8 cellular contexts compared by ENCODE assay signal in the genomic region with DNA sequence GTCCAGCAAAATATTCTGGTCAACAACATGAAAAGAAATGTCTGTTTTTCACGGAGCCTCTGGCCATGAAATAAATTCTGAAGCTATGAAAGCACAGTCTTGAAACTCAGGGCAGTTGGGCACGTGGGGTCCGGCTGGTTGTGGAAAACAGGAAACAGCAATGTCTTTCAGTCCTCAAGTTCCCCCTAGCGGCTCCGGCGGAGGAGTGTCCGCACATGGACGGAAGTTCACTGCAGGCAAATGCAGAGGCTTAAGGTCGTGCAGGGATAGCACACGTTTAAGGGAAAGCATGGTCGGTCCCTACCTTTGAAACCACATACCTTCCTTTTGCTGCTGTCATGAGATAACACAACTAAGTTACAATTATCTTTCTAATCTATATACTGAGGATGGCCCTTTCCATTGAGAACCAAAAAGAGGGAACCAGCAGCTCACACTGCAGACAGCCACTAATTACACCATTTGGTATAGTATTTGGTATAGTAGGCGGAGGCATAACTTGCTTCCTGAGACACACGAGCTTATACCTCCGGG. TPM values are rescaled to one million over a fixed set of nuclear protein-coding genes. Genes with fewer than 3 reads are reported as not detected.
DNase-seq lines count a peak whose midpoint lies in the region; ATAC-seq and TF ChIP-seq lines count a peak whose summit lies in the region.

No MANE protein-coding gene starts in this region.

- H3K36me3 Mint-ChIP-seq in activated naive CD8-positive, alpha-beta T cell treated with anti-CD3 and anti-CD28 coated beads, Interleukin-2, amount 50 U/mL, for 24 hours (ENCODE audit: low read depth): no peaks in the 10 kb centered on the region

- no peaks in the 10 kb centered on the region for H3K27me3 ChIP-seq in heart right ventricle

- in situ Hi-C loops in GM13976 (cut with MboI; ENCODE audit: low sequenced_read_pairs, unreplicated experiment): loop anchor here (10.0 kb wide), 1 partner anchor 220 kb away; no protein-coding TSS in a partner anchor

- no peaks in the 10 kb centered on the region for H3K9me3 Mint-ChIP-seq in activated naive CD8-positive, alpha-beta T cell treated with anti-CD3 and anti-CD28 coated beads, Interleukin-2, amount 50 U/mL, for 24 hours

- ATAC-seq in HG02840 (IDR thresholded peaks at IDR 0.05; ENCODE audit: low FRiP score, unreplicated experiment) (peak; percentile 70), heart right ventricle (peak; percentile 93 to 99 (median 98)), HG03025 (IDR thresholded peaks at IDR 0.05; ENCODE audit: low FRiP score, unreplicated experiment) (no peak)
- peak; percentile 86 for ATAC-seq in activated naive CD8-positive, alpha-beta T cell treated with anti-CD3 and anti-CD28 coated beads, Interleukin-2, amount 50 U/mL, for 24 hours

- peak overlapping the region; percentile 9 for H3K4me3 Mint-ChIP-seq in activated naive CD8-positive, alpha-beta T cell treated with anti-CD3 and anti-CD28 coated beads, Interleukin-2, amount 50 U/mL, for 24 hours

- intact Hi-C loops in heart right ventricle (cut with DNase I): loop anchor here (1.0 to 10.0 kb wide), 6 partner anchors 208 to 610 kb away; no protein-coding TSS in a partner anchor

- TF ChIP-seq CTCF in GM13976 (IDR thresholded peaks at IDR 0.05; ENCODE audit: borderline replicate concordance, control extremely low read depth, extremely low read depth, insufficient read depth, missing control alignments) (peak; percentile 89), heart right ventricle (IDR thresholded peaks at IDR 0.05) (peak; percentile 71 to 93 (median 90))

- H3K27me3 Mint-ChIP-seq in activated naive CD8-positive, alpha-beta T cell treated with anti-CD3 and anti-CD28 coated beads, Interleukin-2, amount 50 U/mL, for 24 hours: peaks cover 5% of the 10 kb centered on the region

- peaks cover 0 to 21% (median 0%) of the 10 kb centered on the region in 9 donors for H3K36me3 ChIP-seq in heart right ventricle

- peaks cover 0 to 15% (median 9%) of the 10 kb centered on the region in 9 donors for H3K4me1 ChIP-seq in heart right ventricle

- H3K4me1 Mint-ChIP-seq in activated naive CD8-positive, alpha-beta T cell treated with anti-CD3 and anti-CD28 coated beads, Interleukin-2, amount 50 U/mL, for 24 hours: peaks cover 63% of the 10 kb centered on the region

- peak overlapping the region; percentile 83 for H3K27ac Mint-ChIP-seq in activated naive CD8-positive, alpha-beta T cell treated with anti-CD3 and anti-CD28 coated beads, Interleukin-2, amount 50 U/mL, for 24 hours

- 6 to 10% methylated on average over 14 of the region's 14 CpGs for whole genome bisulfite sequencing in heart right ventricle, 2 donors

- DNase-seq in GM13976 (ENCODE audit: low spot score) (peak; percentile 86), NCI-H146 (lab: John Stamatoyannopoulos, UW) (peak; percentile 56), T follicular helper cell (ENCODE audit: low read depth) (peak; percentile 54), heart right ventricle (peak; percentile 83 to 90), retina (peak; percentile 74)
- peak; percentile 83 for DNase-seq in activated naive CD8-positive, alpha-beta T cell treated with anti-CD3 and anti-CD28 coated beads, Interleukin-2, amount 50 U/mL, for 24 hours

- no peak overlapping the region for H3K4me3 ChIP-seq in heart right ventricle

- H3K27ac ChIP-seq in heart right ventricle: peak overlapping the region in 2 of 10 donors; percentile 4 to 20

- H3K9me3 ChIP-seq in heart right ventricle: no peaks in the 10 kb centered on the region

RNA-seq across cellular contexts. Expression of gene NFATC2, which starts 52.5 kb away (rescaled TPM):
- 1 to 10 TPM; 2.0 to 5.7 (median 3.7) TPM for total RNA-seq in heart right ventricle
- polyA plus RNA-seq in heart right ventricle: 1 to 10 TPM in 1 of 2 donors, under 1 TPM in 1; 0.43 to 2.6 TPM
